ENCODE assay signal across 8 cellular contexts in the genomic region with DNA sequence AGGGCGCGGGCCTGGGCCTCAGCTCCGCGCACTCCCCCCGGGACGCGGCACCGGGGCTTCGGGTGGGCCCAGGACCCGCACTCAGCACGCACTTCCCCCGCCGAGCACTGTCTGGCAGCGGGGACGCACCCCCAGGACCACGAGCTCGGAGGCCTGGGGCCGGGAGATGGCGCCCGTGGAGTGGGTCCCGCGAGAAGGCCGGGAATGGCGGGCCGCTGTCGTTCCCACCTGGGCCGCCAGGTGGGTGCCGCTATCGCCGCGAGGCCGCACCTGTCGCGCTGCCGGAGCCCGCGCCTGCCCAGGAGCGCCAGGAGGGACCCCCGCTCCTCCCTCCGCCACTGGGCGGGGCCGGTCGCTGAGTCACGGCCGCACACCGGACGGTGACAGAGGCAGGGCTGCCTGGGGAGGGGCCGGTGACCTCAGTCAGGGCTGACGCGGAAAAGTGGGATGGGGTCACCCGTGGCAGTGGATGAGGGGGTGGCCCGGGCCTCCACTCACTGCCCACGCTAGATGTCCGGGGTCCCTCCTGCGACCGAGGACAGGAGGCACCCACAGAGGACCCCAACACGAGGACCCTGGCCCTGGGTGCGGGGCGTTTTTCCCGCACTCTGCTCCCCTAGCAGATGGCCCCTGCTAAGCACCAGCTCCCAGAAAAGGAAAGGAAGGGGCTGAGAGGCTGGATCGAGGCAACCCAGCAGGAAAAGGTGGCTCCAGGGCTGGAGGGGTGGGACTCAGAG. TPM values are rescaled to one million over a fixed set of nuclear protein-coding genes. Genes with fewer than 3 reads are reported as not detected.
A peak's percentile ranks its signal among the peaks of the same experiment; 100 is the strongest.
DNase-seq lines count a peak whose midpoint lies in the region; ATAC-seq, FAIRE-seq and TF ChIP-seq lines count a peak whose summit lies in the region.

No MANE protein-coding gene starts in this region.

- BruUV-seq in GM12878 (replicated peaks; lab: Mats Ljungman, UMichigan) = no TSS peak

- H3K9me3 ChIP-seq in SJSA1 (replicated peaks) = no peaks in the 10 kb centered on the region
- H3K9me3 ChIP-seq in GM12878 (replicated peaks; ENCODE audit: control insufficient read depth, insufficient read depth, low read length) = no peaks in the 10 kb centered on the region
- no peaks in the 10 kb centered on the region for H3K9me3 ChIP-seq in kidney (ENCODE audit: control insufficient read depth in 1 of 2, low read length in 2 of 2)

- H3K9ac ChIP-seq in GM12878 (ENCODE audit: control insufficient read depth, insufficient read depth, low read length) (peak overlapping the region; percentile 78), kidney (ENCODE audit: low read length in 2 of 2) (peak overlapping the region in 1 of 2 donors; percentile 69)

- H3K4me2 ChIP-seq in GM12878 (ENCODE audit: control insufficient read depth, insufficient read depth) = peak overlapping the region; percentile 97

- ATAC-seq in GM12878 (peak; percentile 39), HG02973 (IDR thresholded peaks at IDR 0.05; ENCODE audit: unreplicated experiment) (no peak), HG02840 (IDR thresholded peaks at IDR 0.05; ENCODE audit: low FRiP score, unreplicated experiment) (no peak)

- TF ChIP-seq CTCF in GM12878 (IDR thresholded peaks at IDR 0.05 in 2 of 3, conservative IDR thresholded peaks at IDR 0.05 in 1 of 3; ENCODE audit: control insufficient read depth in 2 of 3, extremely low read depth in 1 of 3, insufficient read depth in 1 of 3, low read depth in 3 of 3, low read length in 3 of 3) (peak; percentile 50 to 64 (median 61)), kidney (IDR thresholded peaks at IDR 0.05; ENCODE audit: borderline replicate concordance, extremely low read depth, insufficient read depth) (peak; percentile 60)

- no peak for FAIRE-seq in GM12878 (lab: Jason Lieb, UNC)
- no peak for FAIRE-seq in kidney (lab: Jason Lieb, UNC)

- WGBS in GM12878 (ENCODE audit: insufficient coverage, insufficient replicate concordance, low lambda C conversion rate, missing lambda C conversion rate) = 1% methylated on average over 60 of the region's 61 CpGs

- peaks cover 46% of the 10 kb centered on the region for H3K79me2 ChIP-seq in GM12878 (ENCODE audit: control insufficient read depth, insufficient read depth, low read length)

- H3K4me1 ChIP-seq in SJSA1 (replicated peaks) (peaks cover 45% of the 10 kb centered on the region), GM12878 (ENCODE audit: control insufficient read depth, insufficient read depth, low read length) (peaks cover 33% of the 10 kb centered on the region), kidney (ENCODE audit: control insufficient read depth in 1 of 2, insufficient read depth in 1 of 2, low read depth in 1 of 2, low read length in 2 of 2) (peaks cover 0 to 42% of the 10 kb centered on the region in 2 donors)

- TF ChIP-seq RAD21 in GM12878 (IDR thresholded peaks at IDR 0.05; ENCODE audit: insufficient read depth, low read depth, low read length) = no peak

- DNase-seq in NCI-H187 (lab: John Stamatoyannopoulos, UW) (peak; percentile 6 to 45), NCI-H187 treated with DMSO at 0.1 percent for 48 hours (lab: John Stamatoyannopoulos, UW) (no peak), SJSA1 (ENCODE audit: low read depth in 1 of 2, low spot score in 2 of 2) (peak in 1 of 2 experiments; percentile 10), GM12878 (ENCODE audit: low read depth, low spot score) (no peak), kidney (peak; percentile 94)
- peak in 2 of 3 experiments; percentile 56 for DNase-seq in stimulated activated CD4-positive, alpha-beta T cell treated with anti-CD3 and anti-CD28 coated beads, TNF-alpha, amount 100 ng/mL, for 4 hours (ENCODE audit: low read depth in 3 of 3)

- CTCF ChIA-PET in GM12878 (lab: Yijun Ruan, JAX) = interaction anchor here (1.6 to 5.5 kb wide), 6 partner anchors 19 to 81 kb away, joined by 4 to 47 read pairs (median 11); no protein-coding TSS in a partner anchor

- peak; percentile 68 for TF ChIP-seq POLR2A in GM12878 (IDR thresholded peaks at IDR 0.05; ENCODE audit: low read depth, low read length)

- RAD21 ChIA-PET in GM12878 (lab: Charles Lee; ENCODE audit: unreplicated experiment) = interaction anchor here (0.8 to 7.6 kb wide), 5 partner anchors 9 to 81 kb away, joined by 3 to 44 read pairs (median 4); a partner anchor contains a TSS

- intact Hi-C loops in GM12878 (cut with micrococcal nuclease; ENCODE audit: unreplicated experiment) = loop anchor here (5.0 to 10.0 kb wide), 2 partner anchors 83 to 265 kb away; no protein-coding TSS in a partner anchor
- intact Hi-C loops in kidney (cut with DNase I) = no loop called here

- peak overlapping the region; percentile 68 for H2AFZ ChIP-seq in GM12878 (ENCODE audit: control insufficient read depth, low read depth, low read length)

- no peak for TF ChIP-seq EP300 in GM12878 (IDR thresholded peaks at IDR 0.05; ENCODE audit: borderline replicate concordance in 1 of 2, control insufficient read depth in 1 of 2, low read depth in 2 of 2, low read length in 2 of 2)

- H3K4me3 ChIP-seq in SJSA1 (peak overlapping the region; percentile 5; the same call in 1 of the 2 replicates), GM12878 (peak overlapping the region; percentile 72), kidney (ENCODE audit: low read length in 2 of 2) (peak overlapping the region in 1 of 2 donors; percentile 46)

- no peak overlapping the region for H3K27ac ChIP-seq in SJSA1
- H3K27ac ChIP-seq in GM12878 (ENCODE audit: control insufficient read depth, insufficient read depth) = peak overlapping the region; percentile 100
- peak overlapping the region; percentile 47 to 63 for H3K27ac ChIP-seq in kidney (ENCODE audit: low read depth in 2 of 2, low read length in 2 of 2)

- H3K27me3 ChIP-seq in SJSA1 (replicated peaks) (no peaks in the 10 kb centered on the region; the same call in 1 of the 2 replicates), GM12878 (replicated peaks in 1 of 2; ENCODE audit: control insufficient read depth in 2 of 2, insufficient read depth in 2 of 2, low read length in 1 of 2) (no peaks in the 10 kb centered on the region)

- H3K36me3 ChIP-seq in SJSA1 (peaks cover 48% of the 10 kb centered on the region), GM12878 (ENCODE audit: control insufficient read depth in 2 of 2, insufficient read depth in 2 of 2, low read length in 1 of 2) (no peaks in the 10 kb centered on the region; a peak in 1 of 4 replicates), kidney (ENCODE audit: control insufficient read depth in 1 of 2, insufficient read depth in 2 of 2, low read length in 2 of 2) (no peaks in the 10 kb centered on the region)

- POLR2A ChIA-PET in GM12878 (lab: Charles Lee) = interaction anchor here (0.5 to 2.8 kb wide), 4 partner anchors 10 to 81 kb away, joined by 3 to 34 read pairs (median 10); a partner anchor contains a TSS

- in situ Hi-C loops in GM12878 (cut with MboI) = no loop called here

- no peaks in the 10 kb centered on the region for H4K20me1 ChIP-seq in GM12878 (ENCODE audit: control insufficient read depth, insufficient read depth)

- SMC1A ChIA-PET in GM12878 (lab: Charles Lee; ENCODE audit: uncharacterized antibody, unreplicated experiment) = interaction anchor here (0.5 to 3.2 kb wide), 7 partner anchors 13 to 228 kb away, joined by 3 to 15 read pairs (median 3); a partner anchor contains a TSS

RNA-seq across cellular contexts. Expression of a gene that starts 6.9 kb away (rescaled TPM):
- 9,784 and 9,807 TPM in 2 replicates for total RNA-seq in SJSA1 (2014; rRNA removed; shearing (Covaris generic))
- 961 and 1,180 TPM in 2 replicates for total RNA-seq in GM12878 (2013; cell fraction: nucleolus; rRNA removed)
- total RNA-seq in GM12878 (2014; rRNA removed) = 5,146 and 5,299 TPM in 2 replicates
- total RNA-seq in GM12878 (2014; rRNA removed; fragmentation: Illumina TruSeq; extraction: Trizol) = 2,069 and 2,477 TPM in 2 replicates
- 5,806 and 6,105 TPM in 2 replicates for total RNA-seq in GM12878 (2021)
- polyA plus RNA-seq in GM12878 (2011; ENCODE audit: low read depth) = 2,827 TPM
- 466 and 810 TPM in 2 replicates for polyA plus RNA-seq in GM12878 (2011; rRNA removed)
- 2,470 and 3,258 TPM in 2 replicates for polyA plus RNA-seq in GM12878 (2011; cell fraction: cytosol; rRNA removed)
- 3,407 and 5,928 TPM in 2 replicates for polyA plus RNA-seq in GM12878 (2011; cell fraction: nucleus; rRNA removed)
- polyA plus RNA-seq in GM12878 (2012) = 4,353 and 5,466 TPM in 2 replicates
- 1,415 and 2,801 TPM in 2 replicates for polyA plus RNA-seq in GM12878 (2014; fragmentation: Illumina TruSeq; extraction: Trizol)
- polyA plus RNA-seq in GM12878 (2014; fragmentation: Nextera tagmentation; extraction: Ambion mirVana) = 1,000 to 10,000 TPM in 1 of 2 experiments, 100 to 1,000 TPM in 1; 969 to 1,906 TPM
- 4,499 and 5,417 TPM in 2 replicates for polyA plus RNA-seq in GM12878 (2014; rRNA removed)
- 1,000 to 10,000 TPM; 4,621 to 4,893 TPM for polyA plus RNA-seq in GM12878 (2016; fragmentation: Nextera tagmentation; extraction: Ambion mirVana)
- 709 and 994 TPM in 2 replicates for polyA minus RNA-seq in GM12878 (2011; rRNA and poly(A)+ RNA removed)
- polyA minus RNA-seq in GM12878 (2011; cell fraction: cytosol; rRNA and poly(A)+ RNA removed) = 871 and 986 TPM in 2 replicates
- 602 and 1,073 TPM in 2 replicates for polyA minus RNA-seq in GM12878 (2011; cell fraction: nucleus; rRNA and poly(A)+ RNA removed)
- total RNA-seq in kidney = 2,632 TPM
- 1,350 TPM for polyA plus RNA-seq in kidney (ENCODE audit: insufficient read depth, low read depth, low replicate concordance)

RNA-seq across cellular contexts. Expression of a gene that starts 8.7 kb away (rescaled TPM):
- total RNA-seq in SJSA1 (2014; rRNA removed; shearing (Covaris generic)) = 0.61 and 1.4 TPM in 2 replicates
- total RNA-seq in GM12878 (2013; cell fraction: nucleolus; rRNA removed) = 19.6 and 21.4 TPM in 2 replicates
- total RNA-seq in GM12878 (2014; rRNA removed) (1.2 and 1.8 TPM in 2 replicates), GM12878 (2014; rRNA removed; fragmentation: Illumina TruSeq; extraction: Trizol) (0.14 and 0.58 TPM in 2 replicates), GM12878 (2021) (2.1 and 2.7 TPM in 2 replicates), kidney (3.8 TPM)
- not detected for polyA plus RNA-seq in GM12878 (2011; ENCODE audit: low read depth)
- polyA plus RNA-seq in GM12878 (2011; rRNA removed) (0.29 and 0.65 TPM in 2 replicates), GM12878 (2014; fragmentation: Illumina TruSeq; extraction: Trizol) (0.19 and 0.24 TPM in 2 replicates), GM12878 (2014; fragmentation: Nextera tagmentation; extraction: Ambion mirVana) (not detected), GM12878 (2014; rRNA removed) (1.9 and 2.0 TPM in 2 replicates), GM12878 (2016; fragmentation: Nextera tagmentation; extraction: Ambion mirVana) (under 1 TPM in 1 of 2 experiments, not detected in 1; 0.12 TPM), kidney (ENCODE audit: insufficient read depth, low read depth, low replicate concordance) (0.26 TPM)
- 0.69 and 1.0 TPM in 2 replicates for polyA plus RNA-seq in GM12878 (2011; cell fraction: cytosol; rRNA removed)
- polyA plus RNA-seq in GM12878 (2011; cell fraction: nucleus; rRNA removed) = 6.3 and 7.2 TPM in 2 replicates
- polyA plus RNA-seq in GM12878 (2012) = 1.5 and 1.6 TPM in 2 replicates
- 0.44 and 2.2 TPM in 2 replicates for polyA minus RNA-seq in GM12878 (2011; rRNA and poly(A)+ RNA removed)
- polyA minus RNA-seq in GM12878 (2011; cell fraction: cytosol; rRNA and poly(A)+ RNA removed) = 0.80 and 1.0 TPM in 2 replicates
- polyA minus RNA-seq in GM12878 (2011; cell fraction: nucleus; rRNA and poly(A)+ RNA removed) = 3.7 and 4.2 TPM in 2 replicates

RNA-seq across cellular contexts. Expression of a gene that starts 32.7 kb away (rescaled TPM):
- 26.0 and 28.1 TPM in 2 replicates for total RNA-seq in SJSA1 (2014; rRNA removed; shearing (Covaris generic))
- 86.7 and 99.0 TPM in 2 replicates for total RNA-seq in GM12878 (2013; cell fraction: nucleolus; rRNA removed)
- 25.1 and 25.8 TPM in 2 replicates for total RNA-seq in GM12878 (2014; rRNA removed)
- 8.1 and 12.2 TPM in 2 replicates for total RNA-seq in GM12878 (2014; rRNA removed; fragmentation: Illumina TruSeq; extraction: Trizol)
- total RNA-seq in GM12878 (2021) = 39.6 and 46.2 TPM in 2 replicates
- 6.6 TPM for polyA plus RNA-seq in GM12878 (2011; ENCODE audit: low read depth)
- 3.4 and 8.1 TPM in 2 replicates for polyA plus RNA-seq in GM12878 (2011; rRNA removed)
- 16.4 and 25.8 TPM in 2 replicates for polyA plus RNA-seq in GM12878 (2011; cell fraction: cytosol; rRNA removed)
- polyA plus RNA-seq in GM12878 (2011; cell fraction: nucleus; rRNA removed) = 52.4 and 74.0 TPM in 2 replicates
- polyA plus RNA-seq in GM12878 (2012) = 16.2 and 18.9 TPM in 2 replicates
- polyA plus RNA-seq in GM12878 (2014; fragmentation: Illumina TruSeq; extraction: Trizol) = 1.4 and 5.2 TPM in 2 replicates
- polyA plus RNA-seq in GM12878 (2014; fragmentation: Nextera tagmentation; extraction: Ambion mirVana) = under 1 TPM; 0.11 to 0.49 TPM
- polyA plus RNA-seq in GM12878 (2014; rRNA removed) = 34.4 and 39.8 TPM in 2 replicates
- polyA plus RNA-seq in GM12878 (2016; fragmentation: Nextera tagmentation; extraction: Ambion mirVana) = 10 to 100 TPM; 22.0 to 26.8 TPM
- polyA minus RNA-seq in GM12878 (2011; rRNA and poly(A)+ RNA removed) = 8.9 and 32.2 TPM in 2 replicates
- polyA minus RNA-seq in GM12878 (2011; cell fraction: cytosol; rRNA and poly(A)+ RNA removed) = 13.6 and 14.8 TPM in 2 replicates
- 36.3 and 44.7 TPM in 2 replicates for polyA minus RNA-seq in GM12878 (2011; cell fraction: nucleus; rRNA and poly(A)+ RNA removed)
- total RNA-seq in kidney = 28.6 TPM
- 13.2 TPM for polyA plus RNA-seq in kidney (ENCODE audit: insufficient read depth, low read depth, low replicate concordance)

Comparison
In these comparisons a context has a peak if more than half of its experiments do, and no peak if none do; other contexts are left out.
1. DNase-seq: peak in NCI-H187 (2 of 2), kidney (single experiment) and stimulated activated CD4-positive, alpha-beta T cell treated with anti-CD3 and anti-CD28 coated beads, TNF-alpha, amount 100 ng/mL, for 4 hours (2 of 3); none in NCI-H187 treated with DMSO at 0.1 percent for 48 hours (single experiment) and GM12878 (single experiment).